In the genomic region with DNA sequence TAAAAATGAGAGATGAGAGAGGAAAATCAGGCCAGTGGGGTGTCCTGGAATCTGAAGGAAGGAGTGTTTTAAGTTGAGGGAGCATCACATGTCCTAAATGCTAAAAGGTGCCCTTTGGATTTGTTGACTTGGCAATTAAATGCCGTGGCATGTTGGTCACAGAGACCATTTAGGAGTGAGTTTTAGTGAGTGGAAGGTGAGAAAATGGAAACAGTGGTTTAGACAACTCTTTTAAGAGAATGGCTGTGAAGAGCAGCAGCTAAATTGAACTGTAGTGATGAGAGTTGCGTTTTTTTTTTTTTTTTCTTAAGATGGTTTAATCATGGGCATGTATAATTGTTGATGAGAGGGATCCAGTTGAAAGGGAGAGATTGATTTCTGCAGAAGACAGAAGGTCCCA, we compare ENCODE assay signal across 1 cellular context.
A peak's percentile ranks its signal among the peaks of the same experiment; 100 is the strongest.
TF ChIP-seq lines count a peak whose summit lies in the region.

No MANE protein-coding gene starts in this region.

TF ChIP-seq in HepG2, 621 proteins besides CTCF, POLR2A, EP300 and RAD21:
- TF ChIP-seq, protein P1, sequence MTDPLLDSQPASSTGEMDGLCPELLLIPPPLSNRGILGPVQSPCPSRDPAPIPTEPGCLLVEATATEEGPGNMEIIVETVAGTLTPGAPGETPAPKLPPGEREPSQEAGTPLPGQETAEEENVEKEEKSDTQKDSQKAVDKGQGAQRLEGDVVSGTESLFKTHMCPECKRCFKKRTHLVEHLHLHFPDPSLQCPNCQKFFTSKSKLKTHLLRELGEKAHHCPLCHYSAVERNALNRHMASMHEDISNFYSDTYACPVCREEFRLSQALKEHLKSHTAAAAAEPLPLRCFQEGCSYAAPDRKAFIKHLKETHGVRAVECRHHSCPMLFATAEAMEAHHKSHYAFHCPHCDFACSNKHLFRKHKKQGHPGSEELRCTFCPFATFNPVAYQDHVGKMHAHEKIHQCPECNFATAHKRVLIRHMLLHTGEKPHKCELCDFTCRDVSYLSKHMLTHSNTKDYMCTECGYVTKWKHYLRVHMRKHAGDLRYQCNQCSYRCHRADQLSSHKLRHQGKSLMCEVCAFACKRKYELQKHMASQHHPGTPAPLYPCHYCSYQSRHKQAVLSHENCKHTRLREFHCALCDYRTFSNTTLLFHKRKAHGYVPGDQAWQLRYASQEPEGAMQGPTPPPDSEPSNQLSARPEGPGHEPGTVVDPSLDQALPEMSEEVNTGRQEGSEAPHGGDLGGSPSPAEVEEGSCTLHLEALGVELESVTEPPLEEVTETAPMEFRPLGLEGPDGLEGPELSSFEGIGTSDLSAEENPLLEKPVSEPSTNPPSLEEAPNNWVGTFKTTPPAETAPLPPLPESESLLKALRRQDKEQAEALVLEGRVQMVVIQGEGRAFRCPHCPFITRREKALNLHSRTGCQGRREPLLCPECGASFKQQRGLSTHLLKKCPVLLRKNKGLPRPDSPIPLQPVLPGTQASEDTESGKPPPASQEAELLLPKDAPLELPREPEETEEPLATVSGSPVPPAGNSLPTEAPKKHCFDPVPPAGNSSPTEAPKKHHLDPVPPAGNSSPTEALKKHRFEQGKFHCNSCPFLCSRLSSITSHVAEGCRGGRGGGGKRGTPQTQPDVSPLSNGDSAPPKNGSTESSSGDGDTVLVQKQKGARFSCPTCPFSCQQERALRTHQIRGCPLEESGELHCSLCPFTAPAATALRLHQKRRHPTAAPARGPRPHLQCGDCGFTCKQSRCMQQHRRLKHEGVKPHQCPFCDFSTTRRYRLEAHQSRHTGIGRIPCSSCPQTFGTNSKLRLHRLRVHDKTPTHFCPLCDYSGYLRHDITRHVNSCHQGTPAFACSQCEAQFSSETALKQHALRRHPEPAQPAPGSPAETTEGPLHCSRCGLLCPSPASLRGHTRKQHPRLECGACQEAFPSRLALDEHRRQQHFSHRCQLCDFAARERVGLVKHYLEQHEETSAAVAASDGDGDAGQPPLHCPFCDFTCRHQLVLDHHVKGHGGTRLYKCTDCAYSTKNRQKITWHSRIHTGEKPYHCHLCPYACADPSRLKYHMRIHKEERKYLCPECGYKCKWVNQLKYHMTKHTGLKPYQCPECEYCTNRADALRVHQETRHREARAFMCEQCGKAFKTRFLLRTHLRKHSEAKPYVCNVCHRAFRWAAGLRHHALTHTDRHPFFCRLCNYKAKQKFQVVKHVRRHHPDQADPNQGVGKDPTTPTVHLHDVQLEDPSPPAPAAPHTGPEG (CRISPR knock-in tag; IDR thresholded peaks at IDR 0.05): no peak
- no peak for TF ChIP-seq ZNF136 (CRISPR knock-in tag; IDR thresholded peaks at IDR 0.05; ENCODE audit: low read depth)
- peak; percentile 23 to 42; a peak in 3 of 4 replicates for TF ChIP-seq MAFK (conservative IDR thresholded peaks at IDR 0.05 in 1 of 2, IDR thresholded peaks at IDR 0.05 in 1 of 2; ENCODE audit: low read length in 2 of 2)
- TF ChIP-seq, protein P2, sequence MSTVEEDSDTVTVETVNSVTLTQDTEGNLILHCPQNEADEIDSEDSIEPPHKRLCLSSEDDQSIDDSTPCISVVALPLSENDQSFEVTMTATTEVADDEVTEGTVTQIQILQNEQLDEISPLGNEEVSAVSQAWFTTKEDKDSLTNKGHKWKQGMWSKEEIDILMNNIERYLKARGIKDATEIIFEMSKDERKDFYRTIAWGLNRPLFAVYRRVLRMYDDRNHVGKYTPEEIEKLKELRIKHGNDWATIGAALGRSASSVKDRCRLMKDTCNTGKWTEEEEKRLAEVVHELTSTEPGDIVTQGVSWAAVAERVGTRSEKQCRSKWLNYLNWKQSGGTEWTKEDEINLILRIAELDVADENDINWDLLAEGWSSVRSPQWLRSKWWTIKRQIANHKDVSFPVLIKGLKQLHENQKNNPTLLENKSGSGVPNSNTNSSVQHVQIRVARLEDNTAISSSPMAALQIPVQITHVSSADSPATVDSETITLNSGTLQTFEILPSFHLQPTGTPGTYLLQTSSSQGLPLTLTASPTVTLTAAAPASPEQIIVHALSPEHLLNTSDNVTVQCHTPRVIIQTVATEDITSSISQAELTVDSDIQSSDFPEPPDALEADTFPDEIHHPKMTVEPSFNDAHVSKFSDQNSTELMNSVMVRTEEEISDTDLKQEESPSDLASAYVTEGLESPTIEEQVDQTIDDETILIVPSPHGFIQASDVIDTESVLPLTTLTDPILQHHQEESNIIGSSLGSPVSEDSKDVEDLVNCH (CRISPR knock-in tag; IDR thresholded peaks at IDR 0.05): no peak
- no peak for TF ChIP-seq NFE2 (CRISPR knock-in tag; IDR thresholded peaks at IDR 0.05)
- no peak for TF ChIP-seq JUNB (CRISPR knock-in tag; IDR thresholded peaks at IDR 0.05; ENCODE audit: borderline replicate concordance)
- TF ChIP-seq SNRNP70 (IDR thresholded peaks at IDR 0.05; ENCODE audit: low read depth, low read length): no peak
- TF ChIP-seq, protein P3, sequence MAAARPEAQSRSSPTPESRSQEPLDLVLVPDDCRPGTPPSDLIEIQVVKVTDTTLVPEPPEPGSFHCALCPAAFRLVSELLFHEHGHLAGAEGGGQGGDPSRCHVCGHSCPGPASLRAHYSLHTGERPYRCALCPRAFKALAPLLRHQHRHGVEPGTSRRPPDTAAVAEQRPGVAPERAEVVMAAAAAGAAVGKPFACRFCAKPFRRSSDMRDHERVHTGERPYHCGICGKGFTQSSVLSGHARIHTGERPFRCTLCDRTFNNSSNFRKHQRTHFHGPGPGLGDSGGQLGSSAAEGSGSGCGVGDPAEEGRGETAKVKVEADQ (CRISPR knock-in tag; IDR thresholded peaks at IDR 0.05; ENCODE audit: borderline replicate concordance): no peak
- TF ChIP-seq NFRKB (IDR thresholded peaks at IDR 0.05): no peak
TF ChIP-seq in HepG2: peak in this region for 1.
